Comparison of ENCODE assay signal across 11 cellular contexts in genomic region chr16:89200850-89201466, GRCh38. TPM values are rescaled to one million over a fixed set of nuclear protein-coding genes. Genes with fewer than 3 reads are reported as not detected.
DNase-seq lines count a peak whose midpoint lies in the region; ATAC-seq and TF ChIP-seq lines count a peak whose summit lies in the region.
"Had no signal": no experiment of that assay in that cellular context is flagged by ENCODE, and none has a peak within 500 bp of the region (broad histone marks: within the 10 kb centered on the region; RNA-seq: fewer than 3 reads in every experiment).

No MANE protein-coding gene starts in this region.

- no peak for TF ChIP-seq CTCF in Panc1 (IDR thresholded peaks at IDR 0.05)
- no peak for TF ChIP-seq CTCF in left ventricle myocardium inferior (IDR thresholded peaks at IDR 0.05; ENCODE audit: borderline replicate concordance)

- CTCF ChIA-PET in Panc1 (lab: Charles Lee): interaction anchor here (0.7 kb wide), 1 partner anchor 8 kb away, joined by 13 read pairs; no protein-coding TSS in a partner anchor

- in situ Hi-C loops in Panc1 (cut with HindIII; ENCODE audit: low pct_unique_long_range_greater_than_20kb, low sequenced_read_pairs): no loop called here

- intact Hi-C loops in Panc1 (cut with micrococcal nuclease; ENCODE audit: unreplicated experiment): no loop called here
- intact Hi-C loops in left ventricle myocardium inferior (cut with micrococcal nuclease): no loop called here
- intact Hi-C loops in posterior vena cava (cut with DNase I): no loop called here

- H3K4me3 ChIP-seq in Panc1 (ENCODE audit: low read depth in 2 of 2, low read length in 2 of 2) (peak overlapping the region; percentile 26 to 39; a peak in 3 of 4 replicates), left ventricle myocardium inferior (peak overlapping the region; percentile 51)
- H3K4me3 ChIP-seq: SJCRH30 had no signal

- DNase-seq in Panc1 (ENCODE audit: low read depth, low spot score) (no peak), left ventricle myocardium inferior (no peak), posterior vena cava (ENCODE audit: low spot score) (peak; percentile 80), AML-193 (lab: John Stamatoyannopoulos, UW) (no peak)
- DNase-seq in stimulated activated CD4-positive, alpha-beta T cell treated with anti-CD3 and anti-CD28 coated beads, Interleukin-4, amount 100 ng/mL, for 24 hours: no peak
- no peak for DNase-seq in activated CD4-positive, CD25-positive, alpha-beta regulatory T cell (lab: John Stamatoyannopoulos, UW)
- DNase-seq: NCI-H1092 had no signal

- H3K36me3 ChIP-seq in ES-I3 (ENCODE audit: insufficient read depth, low read length) (no peaks in the 10 kb centered on the region), Panc1 (ENCODE audit: control insufficient read depth, insufficient read depth, low read length) (no peaks in the 10 kb centered on the region; the same call in 1 of the 2 replicates), left ventricle myocardium inferior (no peaks in the 10 kb centered on the region)
- H3K36me3 ChIP-seq: SJCRH30 had no signal

- no peaks in the 10 kb centered on the region; the same call in 1 of the 2 replicates for H3K4me1 ChIP-seq in ES-I3 (ENCODE audit: insufficient read depth, low read length)
- no peaks in the 10 kb centered on the region for H3K4me1 ChIP-seq in Panc1 (ENCODE audit: control insufficient read depth, insufficient read depth, low read length)
- H3K4me1 ChIP-seq in left ventricle myocardium inferior: peaks cover 16% of the 10 kb centered on the region

- H3K9ac ChIP-seq in ES-I3 (ENCODE audit: low read depth, low read length): peak overlapping the region; percentile 49

- POLR2A ChIA-PET in Panc1 (lab: Charles Lee): no interaction called here

- peak; percentile 57 for ATAC-seq in Panc1
- ATAC-seq in HG02970 (IDR thresholded peaks at IDR 0.05; ENCODE audit: low FRiP score, unreplicated experiment): no peak

- H3K27ac ChIP-seq in Panc1 (ENCODE audit: low read length) (no peak overlapping the region), left ventricle myocardium inferior (replicated peaks) (no peak overlapping the region)
- H3K27ac ChIP-seq: SJCRH30 had no signal

- H3K9me3 ChIP-seq in ES-I3 (ENCODE audit: control insufficient read depth, insufficient read depth, low read length): no peaks in the 10 kb centered on the region
- no peaks in the 10 kb centered on the region for H3K9me3 ChIP-seq in Panc1 (ENCODE audit: control insufficient read depth, insufficient read depth, low read depth, low read length)
- H3K9me3 ChIP-seq in left ventricle myocardium inferior (replicated peaks): peaks cover 4% of the 10 kb centered on the region

- BruUV-seq in Panc1 (replicated peaks; lab: Mats Ljungman, UMichigan): no TSS peak

- H3K27me3 ChIP-seq in Panc1 (ENCODE audit: control insufficient read depth, insufficient read depth, low read length) (peaks cover 3% of the 10 kb centered on the region; the same call in 1 of the 2 replicates), left ventricle myocardium inferior (ENCODE audit: low read depth) (peaks cover 92% of the 10 kb centered on the region)
- H3K27me3 ChIP-seq: SJCRH30 had no signal

RNA-seq across cellular contexts. Expression of gene SLC22A31, which starts 0.6 kb away (rescaled TPM):
- total RNA-seq in Panc1 (2021; ENCODE audit: unreplicated experiment) (4.5 TPM), left ventricle myocardium inferior (not detected), posterior vena cava (1 to 10 TPM in 1 of 2 donors, not detected in 1; 4.5 TPM)
- polyA plus RNA-seq in Panc1 (2012; ENCODE audit: insufficient read length): 4.5 TPM
- total RNA-seq: renal cortical epithelial cell, SJCRH30 had no signal

RNA-seq across cellular contexts. Expression of gene ZNF778, which starts 16.5 kb away (rescaled TPM):
- total RNA-seq in Panc1 (2021; ENCODE audit: unreplicated experiment): 15.0 TPM
- 4.9 TPM for polyA plus RNA-seq in Panc1 (2012; ENCODE audit: insufficient read length)
- total RNA-seq in left ventricle myocardium inferior: 8.7 TPM
- total RNA-seq in posterior vena cava: 1 to 10 TPM; 8.4 to 9.3 TPM

RNA-seq across cellular contexts. Expression of gene CDH15, which starts 29.4 kb away (rescaled TPM):
- total RNA-seq in Panc1 (2021; ENCODE audit: unreplicated experiment): 0.51 TPM
- 0.71 TPM for polyA plus RNA-seq in Panc1 (2012; ENCODE audit: insufficient read length)
- not detected for total RNA-seq in left ventricle myocardium inferior
- total RNA-seq in posterior vena cava: under 1 TPM in 1 of 2 donors, not detected in 1; 0.46 TPM
- total RNA-seq: renal cortical epithelial cell had no signal
